In genomic region chr14:27553820-27554219, GRCh38 we compare ENCODE assay signal across 1 cellular context.
TF ChIP-seq lines count a peak whose summit lies in the region.

No MANE protein-coding gene starts in this region.

TF ChIP-seq in GM23338, 12 proteins besides CTCF, POLR2A, EP300 and RAD21:
- no peak for TF ChIP-seq ZNF462 (CRISPR knock-in tag; IDR thresholded peaks at IDR 0.05)
- TF ChIP-seq POLR2AphosphoS5 (IDR thresholded peaks at IDR 0.05; ENCODE audit: low read depth), result no peak
- TF ChIP-seq REST (IDR thresholded peaks at IDR 0.05; ENCODE audit: unreplicated experiment), result no peak
- TF ChIP-seq ZNF114 (CRISPR knock-in tag; IDR thresholded peaks at IDR 0.05), result no peak
- no peak for TF ChIP-seq EZH2phosphoT487 (IDR thresholded peaks at IDR 0.05; ENCODE audit: unreplicated experiment)
- no peak for TF ChIP-seq STAT1 (IDR thresholded peaks at IDR 0.05; ENCODE audit: unreplicated experiment)
- TF ChIP-seq EZH2 (IDR thresholded peaks at IDR 0.05; ENCODE audit: low read depth, unreplicated experiment), result no peak
- TF ChIP-seq ZNF331 (CRISPR knock-in tag; IDR thresholded peaks at IDR 0.05; ENCODE audit: low read depth), result no peak
